In genomic region chr7:75756340-75757297, GRCh38 we compare ENCODE assay signal across 1 cellular context.
A peak's percentile ranks its signal among the peaks of the same experiment; 100 is the strongest.
TF ChIP-seq lines count a peak whose summit lies in the region.

No MANE protein-coding gene starts in this region.

TF ChIP-seq in HepG2, 621 proteins besides CTCF, POLR2A, EP300 and RAD21 (continues in another document):
- TF ChIP-seq PHB2 (IDR thresholded peaks at IDR 0.05; ENCODE audit: partially characterized antibody) (no peak), LCORL (IDR thresholded peaks at IDR 0.05) (no peak), LCORL (CRISPR knock-in tag; IDR thresholded peaks at IDR 0.05) (peak; percentile 44; the same call in 1 of the 2 replicates), MTERF4 (CRISPR knock-in tag; IDR thresholded peaks at IDR 0.05) (no peak), TRAFD1 (CRISPR knock-in tag; IDR thresholded peaks at IDR 0.05; ENCODE audit: borderline replicate concordance) (no peak), IRX3 (CRISPR knock-in tag; IDR thresholded peaks at IDR 0.05; ENCODE audit: borderline replicate concordance, low read depth) (no peak), TEAD2 (CRISPR knock-in tag; IDR thresholded peaks at IDR 0.05) (no peak), ZNF549 (CRISPR knock-in tag; IDR thresholded peaks at IDR 0.05) (no peak), PAX8 (CRISPR knock-in tag; IDR thresholded peaks at IDR 0.05; ENCODE audit: borderline replicate concordance) (no peak), TFDP2 (CRISPR knock-in tag; IDR thresholded peaks at IDR 0.05) (no peak), ZNF800 (CRISPR knock-in tag; IDR thresholded peaks at IDR 0.05) (0 out of 2 replicates have a peak, but pooled peaks have one; percentile 26), HNRNPH1 (optimal IDR thresholded peaks at IDR 0.05; ENCODE audit: low read depth, low read length) (no peak), GATAD1 (CRISPR knock-in tag; IDR thresholded peaks at IDR 0.05) (no peak), SUZ12 (IDR thresholded peaks at IDR 0.05; ENCODE audit: low read depth, low read length) (no peak), ZNF678 (CRISPR knock-in tag; IDR thresholded peaks at IDR 0.05) (no peak), ZNF414 (CRISPR knock-in tag; IDR thresholded peaks at IDR 0.05) (no peak), RBM22 (optimal IDR thresholded peaks at IDR 0.05; ENCODE audit: low read length) (no peak), SP2 (CRISPR knock-in tag; IDR thresholded peaks at IDR 0.05) (no peak), CSRNP1 (CRISPR knock-in tag; IDR thresholded peaks at IDR 0.05) (no peak), KDM6A (CRISPR knock-in tag; IDR thresholded peaks at IDR 0.05; ENCODE audit: low read depth) (no peak), KAT2B (IDR thresholded peaks at IDR 0.05; ENCODE audit: borderline replicate concordance, low read depth, low read length) (no peak), HNF4A (CRISPR knock-in tag; IDR thresholded peaks at IDR 0.05) (0 out of 2 replicates have a peak, but pooled peaks have one; percentile 16), ZNF770 (CRISPR knock-in tag; IDR thresholded peaks at IDR 0.05) (peak; percentile 69), ZNF670 (CRISPR knock-in tag; IDR thresholded peaks at IDR 0.05; ENCODE audit: borderline replicate concordance) (no peak), ZBTB33 (CRISPR knock-in tag; IDR thresholded peaks at IDR 0.05) (no peak), HDAC1 (CRISPR knock-in tag; IDR thresholded peaks at IDR 0.05) (no peak), SOX6 (IDR thresholded peaks at IDR 0.05) (no peak), SOX6 (CRISPR knock-in tag; IDR thresholded peaks at IDR 0.05) (peak; percentile 28; the same call in 1 of the 2 replicates), TBX3 (IDR thresholded peaks at IDR 0.05; ENCODE audit: borderline replicate concordance) (no peak), MXD1 (CRISPR knock-in tag; IDR thresholded peaks at IDR 0.05) (no peak), GATAD2A (CRISPR knock-in tag; IDR thresholded peaks at IDR 0.05) (peak; percentile 34; the same call in 1 of the 2 replicates), POLR2AphosphoS2 (IDR thresholded peaks at IDR 0.05; ENCODE audit: low read depth, low read length) (no peak), HDAC6 (IDR thresholded peaks at IDR 0.05; ENCODE audit: low read depth, low read length) (no peak), ZNF503 (CRISPR knock-in tag; IDR thresholded peaks at IDR 0.05) (no peak), ARID5B (CRISPR knock-in tag; IDR thresholded peaks at IDR 0.05) (peak; percentile 27; the same call in 1 of the 2 replicates), AHR (CRISPR knock-in tag; IDR thresholded peaks at IDR 0.05) (no peak), NR2C2 (CRISPR knock-in tag; IDR thresholded peaks at IDR 0.05; ENCODE audit: borderline replicate concordance) (0 out of 2 replicates have a peak, but pooled peaks have one; percentile 26), FOXA1 (IDR thresholded peaks at IDR 0.05) (no peak), FOXA1 (CRISPR knock-in tag; IDR thresholded peaks at IDR 0.05) (no peak), ZGPAT (CRISPR knock-in tag; IDR thresholded peaks at IDR 0.05) (0 out of 2 replicates have a peak, but pooled peaks have one; percentile 33), ZNF180 (CRISPR knock-in tag; IDR thresholded peaks at IDR 0.05; ENCODE audit: borderline replicate concordance, low read depth) (no peak), MATR3 (CRISPR knock-in tag; IDR thresholded peaks at IDR 0.05) (no peak)
